Comparison of ENCODE assay signal across 7 cellular contexts in genomic region chr2:219542931-219543595, GRCh38. TPM values are rescaled to one million over a fixed set of nuclear protein-coding genes. Genes with fewer than 3 reads are reported as not detected.
DNase-seq lines count a peak whose midpoint lies in the region; ATAC-seq and TF ChIP-seq lines count a peak whose summit lies in the region.

No MANE protein-coding gene starts in this region.

- peaks cover 19% of the 10 kb centered on the region for H3K36me3 Mint-ChIP-seq in activated CD4-positive, alpha-beta memory T cell treated with anti-CD3 and anti-CD28 coated beads for 36 hours
- H3K36me3 Mint-ChIP-seq in glutamatergic neuron (ENCODE audit: unreplicated experiment) (peaks cover 13% of the 10 kb centered on the region), progenitor cell of endocrine pancreas (ENCODE audit: insufficient read depth) (peaks cover 16% of the 10 kb centered on the region)

- peak overlapping the region; percentile 92 for H3K4me3 Mint-ChIP-seq in activated CD4-positive, alpha-beta memory T cell treated with anti-CD3 and anti-CD28 coated beads for 36 hours
- H3K4me3 Mint-ChIP-seq in glutamatergic neuron (ENCODE audit: unreplicated experiment) (peak overlapping the region; percentile 90), progenitor cell of endocrine pancreas (ENCODE audit: low read depth) (peak overlapping the region; percentile 88)

- peak overlapping the region; percentile 65 for H3K27ac Mint-ChIP-seq in activated CD4-positive, alpha-beta memory T cell treated with anti-CD3 and anti-CD28 coated beads for 36 hours
- H3K27ac Mint-ChIP-seq in glutamatergic neuron (ENCODE audit: unreplicated experiment) (peak overlapping the region; percentile 54), progenitor cell of endocrine pancreas (peak overlapping the region; percentile 84)

- intact Hi-C loops in activated CD4-positive, alpha-beta memory T cell treated with anti-CD3 and anti-CD28 coated beads for 36 hours (cut with micrococcal nuclease), result loop anchor here (1.0 to 10.0 kb wide), 5 partner anchors 9 to 368 kb away; partner anchors contain the start of genes CNPPD1, GMPPA, RETREG2 and SLC23A3

- H3K4me1 Mint-ChIP-seq in activated CD4-positive, alpha-beta memory T cell treated with anti-CD3 and anti-CD28 coated beads for 36 hours (ENCODE audit: low read depth), result peaks cover 22% of the 10 kb centered on the region
- H3K4me1 Mint-ChIP-seq in glutamatergic neuron (ENCODE audit: low read depth, unreplicated experiment) (peaks cover 26% of the 10 kb centered on the region), progenitor cell of endocrine pancreas (ENCODE audit: low read depth) (peaks cover 17% of the 10 kb centered on the region)

- H3K9me3 Mint-ChIP-seq in activated CD4-positive, alpha-beta memory T cell treated with anti-CD3 and anti-CD28 coated beads for 36 hours, result no peaks in the 10 kb centered on the region
- H3K9me3 Mint-ChIP-seq in glutamatergic neuron (ENCODE audit: unreplicated experiment), result peaks cover 25% of the 10 kb centered on the region
- H3K9me3 Mint-ChIP-seq in progenitor cell of endocrine pancreas (ENCODE audit: low read depth), result no peaks in the 10 kb centered on the region

- H3K27me3 Mint-ChIP-seq in activated CD4-positive, alpha-beta memory T cell treated with anti-CD3 and anti-CD28 coated beads for 36 hours, result no peaks in the 10 kb centered on the region
- peaks cover 16% of the 10 kb centered on the region for H3K27me3 Mint-ChIP-seq in glutamatergic neuron (ENCODE audit: unreplicated experiment)
- peaks cover 19% of the 10 kb centered on the region for H3K27me3 Mint-ChIP-seq in progenitor cell of endocrine pancreas

- POLR2A ChIA-PET in activated CD4-positive, alpha-beta memory T cell treated with anti-CD3 and anti-CD28 coated beads for 36 hours (lab: Charles Lee), result interaction anchor here (0.6 to 1.4 kb wide), 7 partner anchors 9 to 155 kb away, joined by 3 to 8 read pairs (median 4); partner anchors contain the start of genes DNPEP, GMPPA and STK11IP

- DNase-seq in GM20000 (ENCODE audit: low spot score) (peak; percentile 62), glutamatergic neuron (no peak), progenitor cell of endocrine pancreas (ENCODE audit: low spot score, unreplicated experiment) (no peak)
- no peak for DNase-seq in activated CD4-positive, alpha-beta memory T cell treated with anti-CD3 and anti-CD28 coated beads for 36 hours
- no peak for DNase-seq in stimulated activated CD4-positive, alpha-beta T cell treated with anti-CD3 and anti-CD28 coated beads, Interleukin-15, amount 100 ng/mL, for 24 hours

- TF ChIP-seq CTCF in GM20000 (IDR thresholded peaks at IDR 0.05; ENCODE audit: extremely low read depth, missing control alignments) (no peak), glutamatergic neuron (IDR thresholded peaks at IDR 0.05; ENCODE audit: partially characterized antibody, unreplicated experiment) (no peak), progenitor cell of endocrine pancreas (IDR thresholded peaks at IDR 0.05; ENCODE audit: unreplicated experiment) (no peak)

- peak; percentile 32 for ATAC-seq in HG03521 (IDR thresholded peaks at IDR 0.05; ENCODE audit: unreplicated experiment)

- CTCF ChIA-PET in activated CD4-positive, alpha-beta memory T cell treated with anti-CD3 and anti-CD28 coated beads for 36 hours (lab: Charles Lee), result interaction anchor here (0.9 to 6.6 kb wide), 13 partner anchors 10 to 155 kb away, joined by 3 to 73 read pairs (median 5); partner anchors contain the start of genes GMPPA and STK11IP

- peak overlapping the region; percentile 67 for H3K4me3 ChIP-seq in GM08714 (ENCODE audit: low read length)

RNA-seq across cellular contexts. Expression of gene CHPF, which starts 0.5 kb away (rescaled TPM):
- total RNA-seq in activated CD4-positive, alpha-beta memory T cell treated with anti-CD3 and anti-CD28 coated beads for 36 hours, result 10 to 100 TPM; 19.9 to 21.0 TPM
- total RNA-seq in glutamatergic neuron (ENCODE audit: unreplicated experiment) (31.1 TPM), progenitor cell of endocrine pancreas (49.1 and 51.1 TPM in 2 replicates)

RNA-seq across cellular contexts. Expression of gene TMEM198, which starts 0.8 kb away (rescaled TPM):
- total RNA-seq in activated CD4-positive, alpha-beta memory T cell treated with anti-CD3 and anti-CD28 coated beads for 36 hours, result 1 to 10 TPM; 2.6 to 4.4 TPM
- 40.9 TPM for total RNA-seq in glutamatergic neuron (ENCODE audit: unreplicated experiment)
- total RNA-seq in progenitor cell of endocrine pancreas, result 8.2 and 9.7 TPM in 2 replicates

RNA-seq across cellular contexts. Expression of gene OBSL1, which starts 28.3 kb away (rescaled TPM):
- under 1 TPM; 0.83 to 0.94 TPM for total RNA-seq in activated CD4-positive, alpha-beta memory T cell treated with anti-CD3 and anti-CD28 coated beads for 36 hours
- 47.9 TPM for total RNA-seq in glutamatergic neuron (ENCODE audit: unreplicated experiment)
- 197 and 198 TPM in 2 replicates for total RNA-seq in progenitor cell of endocrine pancreas

RNA-seq across cellular contexts. Expression of gene ASIC4, which starts 28.8 kb away (rescaled TPM):
- total RNA-seq in activated CD4-positive, alpha-beta memory T cell treated with anti-CD3 and anti-CD28 coated beads for 36 hours, result under 1 TPM in 1 of 2 experiments, not detected in 1; 0.07 TPM
- total RNA-seq in glutamatergic neuron (ENCODE audit: unreplicated experiment), result 5.4 TPM
- total RNA-seq in progenitor cell of endocrine pancreas, result 3.4 and 5.1 TPM in 2 replicates

RNA-seq across cellular contexts. Expression of gene INHA, which starts 29.0 kb away (rescaled TPM):
- total RNA-seq in activated CD4-positive, alpha-beta memory T cell treated with anti-CD3 and anti-CD28 coated beads for 36 hours, result not detected
- total RNA-seq in glutamatergic neuron (ENCODE audit: unreplicated experiment) (not detected), progenitor cell of endocrine pancreas (1.5 and 1.7 TPM in 2 replicates)

Comparison
In these comparisons a context has a peak if more than half of its experiments do, and no peak if none do; other contexts are left out.
1. RNA of gene OBSL1, which starts 28.3 kb away (total RNA-seq): 197 to 198 TPM in progenitor cell of endocrine pancreas and 47.9 TPM in glutamatergic neuron (single experiment); 0.83 to 0.94 TPM in activated CD4-positive, alpha-beta memory T cell treated with anti-CD3 and anti-CD28 coated beads for 36 hours; every median in the first group is over 10 times any median in the second.
2. Peak in every context shown above with its lines, with median percentiles within 50 percentile points of each other: H3K27ac Mint-ChIP-seq and H3K4me3 Mint-ChIP-seq.